Comparison of ENCODE assay signal across 23 cellular contexts in the genomic region with DNA sequence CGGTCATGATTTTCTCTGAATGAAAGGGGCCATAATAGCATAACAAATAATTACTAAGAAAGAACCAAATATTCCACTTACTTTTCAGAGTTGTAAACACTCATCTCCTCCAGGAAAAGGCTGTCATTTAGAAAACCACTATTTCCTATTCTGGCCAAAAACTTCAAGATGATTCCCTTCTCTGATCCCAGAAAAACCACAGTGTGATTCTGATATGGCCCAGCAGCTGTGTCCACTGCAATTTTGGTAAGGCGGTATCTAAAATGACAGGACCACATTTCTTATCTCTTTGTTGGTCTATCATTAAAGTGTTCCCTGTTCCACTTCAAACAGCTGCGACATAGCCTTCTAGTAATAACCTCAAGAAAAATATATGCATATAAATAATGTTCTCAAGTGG.
"Had no signal": no experiment of that assay in that cellular context is flagged by ENCODE, and none has a peak within 500 bp of the region (broad histone marks: within the 10 kb centered on the region; RNA-seq: fewer than 3 reads in every experiment).

No MANE protein-coding gene starts in this region.

- H3K27ac Mint-ChIP-seq: activated CD4-positive, alpha-beta memory T cell treated with anti-CD3 and anti-CD28 coated beads for 36 hours; activated CD4-positive, alpha-beta T cell treated with anti-CD3 and anti-CD28 coated beads for 36 hours; activated naive CD8-positive, alpha-beta T cell treated with anti-CD3 and anti-CD28 coated beads for 36 hours; activated T-helper 1 cell treated with anti-CD3 and anti-CD28 coated beads, Interleukin-12 subunit alpha, Interleukin-12 subunit beta, Interleukin-2, Interleukin-4 antibody, amounts not matched to agents 30 ng/mL and 10 ng/mL and 1 ng/mL, durations not matched to agents 14 hours and 24 hours and 36 hours; stimulated activated memory B cell treated with anti-CD40 and anti-IgM and Interleukin-4, amounts not matched to agents 10 μg/mL and 1 μg/mL and 100 μg/mL, for 72 hours; type B pancreatic cell had no signal

- H3K27me3 ChIP-seq: body of pancreas, right lobe of liver, testis had no signal

- DNase-seq: activated CD4-positive, alpha-beta memory T cell treated with anti-CD3 and anti-CD28 coated beads for 36 hours; activated CD4-positive, alpha-beta T cell treated with anti-CD3 and anti-CD28 coated beads for 36 hours; activated naive CD8-positive, alpha-beta T cell treated with anti-CD3 and anti-CD28 coated beads for 36 hours; activated T-cell treated with anti-CD3 and anti-CD28 coated beads for 4 hours; amygdala; body of pancreas; dermis blood vessel endothelial cell; effector memory CD4-positive, alpha-beta T cell; foreskin fibroblast; hippocampal formation; islet precursor cell; left colon; right lobe of liver; stimulated activated CD4-positive, alpha-beta T cell treated with anti-CD3 and anti-CD28 coated beads, Interleukin-4, amount 100 ng/mL, for 24 hours; testis had no signal

- H3K9me3 ChIP-seq: body of pancreas, testis had no signal

- H3K4me1 Mint-ChIP-seq: activated naive CD8-positive, alpha-beta T cell treated with anti-CD3 and anti-CD28 coated beads for 36 hours; stimulated activated memory B cell treated with anti-CD40 and anti-IgM and Interleukin-4, amounts not matched to agents 10 μg/mL and 1 μg/mL and 100 μg/mL, for 72 hours had no signal

- H3K27me3 Mint-ChIP-seq: activated CD4-positive, alpha-beta memory T cell treated with anti-CD3 and anti-CD28 coated beads for 36 hours; activated CD4-positive, alpha-beta T cell treated with anti-CD3 and anti-CD28 coated beads for 36 hours; activated naive CD8-positive, alpha-beta T cell treated with anti-CD3 and anti-CD28 coated beads for 36 hours; stimulated activated memory B cell treated with anti-CD40 and anti-IgM and Interleukin-4, amounts not matched to agents 10 μg/mL and 1 μg/mL and 100 μg/mL, for 72 hours; type B pancreatic cell had no signal

- H3K9ac ChIP-seq: parathyroid adenoma had no signal

- H3K4me1 ChIP-seq: body of pancreas, parathyroid adenoma, right lobe of liver, testis had no signal

- H3K4me3 Mint-ChIP-seq: activated CD4-positive, alpha-beta memory T cell treated with anti-CD3 and anti-CD28 coated beads for 36 hours; activated CD4-positive, alpha-beta T cell treated with anti-CD3 and anti-CD28 coated beads for 36 hours; activated naive CD8-positive, alpha-beta T cell treated with anti-CD3 and anti-CD28 coated beads for 36 hours; activated T-helper 1 cell treated with anti-CD3 and anti-CD28 coated beads, Interleukin-12 subunit alpha, Interleukin-12 subunit beta, Interleukin-2, Interleukin-4 antibody, amounts not matched to agents 30 ng/mL and 10 ng/mL and 1 ng/mL, durations not matched to agents 14 hours and 24 hours and 36 hours; nephron; stimulated activated memory B cell treated with anti-CD40 and anti-IgM and Interleukin-4, amounts not matched to agents 10 μg/mL and 1 μg/mL and 100 μg/mL, for 72 hours; type B pancreatic cell; WTC11 had no signal

- H3K27ac ChIP-seq: body of pancreas, parathyroid adenoma, right lobe of liver, testis had no signal

- H3K4me2 ChIP-seq: smooth muscle cell had no signal

- H2AFZ ChIP-seq: parathyroid adenoma had no signal

- H3K4me3 ChIP-seq: body of pancreas, lung, right lobe of liver, smooth muscle cell, testis had no signal

- H3K9me3 Mint-ChIP-seq: WTC11 had no signal

- H3K36me3 ChIP-seq: right lobe of liver had no signal

- H3K79me2 ChIP-seq: parathyroid adenoma had no signal
